Comparison of ENCODE assay signal across 10 cellular contexts in genomic region chr10:125881192-125881591, GRCh38. TPM values are rescaled to one million over a fixed set of nuclear protein-coding genes. Genes with fewer than 3 reads are reported as not detected.
DNase-seq lines count a peak whose midpoint lies in the region; ATAC-seq and TF ChIP-seq lines count a peak whose summit lies in the region.
"Had no signal": no experiment of that assay in that cellular context is flagged by ENCODE, and none has a peak within 500 bp of the region (broad histone marks: within the 10 kb centered on the region; RNA-seq: fewer than 3 reads in every experiment).

Gene DHX32 (minus strand): TSS chr10:125881292. CDS start chr10:125880824, 468 bp downstream.

- H3K36me3 ChIP-seq in CD4-positive, CD25-positive, alpha-beta regulatory T cell (ENCODE audit: control insufficient read depth, insufficient read depth, low read length): peaks cover 3% of the 10 kb centered on the region
- H3K36me3 ChIP-seq in WERI-Rb-1: peaks cover 7% of the 10 kb centered on the region; the same call in 1 of the 2 replicates
- H3K36me3 ChIP-seq in neural cell (ENCODE audit: insufficient read depth, low read length): no peaks in the 10 kb centered on the region

- H3K27me3 ChIP-seq in CD4-positive, CD25-positive, alpha-beta regulatory T cell (ENCODE audit: control insufficient read depth, insufficient read depth, low read length): no peaks in the 10 kb centered on the region
- H3K27me3 ChIP-seq in WERI-Rb-1 (ENCODE audit: insufficient read depth, low read depth, severe bottlenecking): no peaks in the 10 kb centered on the region
- H3K27me3 ChIP-seq in neural cell (ENCODE audit: insufficient read depth, low read depth, low read length): no peaks in the 10 kb centered on the region

- no peak for DNase-seq in CD4-positive, CD25-positive, alpha-beta regulatory T cell
- DNase-seq in WERI-Rb-1: peak; percentile 58
- no peak for DNase-seq in Right ventricle myocardium inferior (ENCODE audit: missing footprints)
- no peak for DNase-seq in NCI-H146 treated with DMSO at 0.1 percent for 48 hours (lab: John Stamatoyannopoulos, UW; ENCODE audit: unreplicated experiment)
- no peak for DNase-seq in NCI-H2227 treated with DMSO at 0.1 percent for 48 hours (lab: John Stamatoyannopoulos, UW)
- DNase-seq in NCI-H526 treated with DMSO at 0.1 percent for 48 hours (lab: John Stamatoyannopoulos, UW): no peak
- DNase-seq: erythroblast, MM.1S had no signal

- H3K9me3 Mint-ChIP-seq in CD4-positive, CD25-positive, alpha-beta regulatory T cell: peaks cover 0 to 8% (median 0%) of the 10 kb centered on the region in 7 donors

- no peaks in the 10 kb centered on the region for H3F3A ChIP-seq in neural cell (ENCODE audit: insufficient read depth, low read length, poor library complexity, severe bottlenecking)

- peaks cover 16% of the 10 kb centered on the region for H3K36me3 Mint-ChIP-seq in CD4-positive, CD25-positive, alpha-beta regulatory T cell

- H3K9ac ChIP-seq in neural cell (ENCODE audit: low read length): no peak within 1 kb of the TSS

- no peaks in the 10 kb centered on the region for H3K27me3 Mint-ChIP-seq in CD4-positive, CD25-positive, alpha-beta regulatory T cell

- no peak for ATAC-seq in CD4-positive, CD25-positive, alpha-beta regulatory T cell (ENCODE audit: low read depth in 2 of 2)
- peak; percentile 43 for ATAC-seq in Right ventricle myocardium inferior
- ATAC-seq in HG03521 (IDR thresholded peaks at IDR 0.05; ENCODE audit: unreplicated experiment): no peak

- intact Hi-C loops in Right ventricle myocardium inferior (cut with DNase I): no loop called here

- H4K20me1 ChIP-seq in neural cell (ENCODE audit: insufficient read depth): no peaks in the 10 kb centered on the region

- peaks cover 0 to 4% (median 0%) of the 10 kb centered on the region in 4 donors for H3K4me1 Mint-ChIP-seq in CD4-positive, CD25-positive, alpha-beta regulatory T cell

- no peak within 1 kb of the TSS for H3K4me3 Mint-ChIP-seq in CD4-positive, CD25-positive, alpha-beta regulatory T cell

- TF ChIP-seq EP300 in neural cell (conservative IDR thresholded peaks at IDR 0.05; ENCODE audit: poor library complexity, severe bottlenecking): no peak

- no peaks in the 10 kb centered on the region for H3K4me1 ChIP-seq in CD4-positive, CD25-positive, alpha-beta regulatory T cell (ENCODE audit: control insufficient read depth, insufficient read depth, low read length, poor library complexity, severe bottlenecking)

- H3K4me2 ChIP-seq in neural cell (ENCODE audit: low read length): no peak within 1 kb of the TSS

- no peak within 1 kb of the TSS for H3K27ac Mint-ChIP-seq in CD4-positive, CD25-positive, alpha-beta regulatory T cell

- TF ChIP-seq RAD21 in neural cell (conservative IDR thresholded peaks at IDR 0.05): no peak

- H3K79me2 ChIP-seq in neural cell (replicated peaks; ENCODE audit: insufficient read depth, low read length): peaks cover 13% of the 10 kb centered on the region

- peak within 1 kb of the TSS; percentile 1 for H2AFZ ChIP-seq in neural cell (ENCODE audit: low read depth, low read length)

- H3K9me3 ChIP-seq in CD4-positive, CD25-positive, alpha-beta regulatory T cell (ENCODE audit: control insufficient read depth in 2 of 2, low read length in 2 of 2): peaks cover 3 to 12% of the 10 kb centered on the region in 2 experiments
- no peaks in the 10 kb centered on the region for H3K9me3 ChIP-seq in WERI-Rb-1 (ENCODE audit: severe bottlenecking)
- no peaks in the 10 kb centered on the region for H3K9me3 ChIP-seq in neural cell (ENCODE audit: low read length)

- H3K27ac ChIP-seq in CD4-positive, CD25-positive, alpha-beta regulatory T cell (ENCODE audit: insufficient read depth, low read length, poor library complexity, severe bottlenecking): no peak within 1 kb of the TSS
- H3K27ac ChIP-seq in WERI-Rb-1: peak within 1 kb of the TSS; percentile 27
- no peak within 1 kb of the TSS for H3K27ac ChIP-seq in neural cell (ENCODE audit: low read length)

- no peaks in the 10 kb centered on the region for H3K9me2 ChIP-seq in neural cell (ENCODE audit: insufficient read depth, low read length)

- TF ChIP-seq CTCF in WERI-Rb-1 (IDR thresholded peaks at IDR 0.05; ENCODE audit: low read depth, low read length): no peak
- TF ChIP-seq CTCF in neural cell (IDR thresholded peaks at IDR 0.05; ENCODE audit: poor library complexity, severe bottlenecking): no peak

- no peak within 1 kb of the TSS for H3K4me3 ChIP-seq in CD4-positive, CD25-positive, alpha-beta regulatory T cell (ENCODE audit: low read depth, low read length)
- no peak within 1 kb of the TSS for H3K4me3 ChIP-seq in WERI-Rb-1 (ENCODE audit: low read depth, low read length)
- peak within 1 kb of the TSS; percentile 21 for H3K4me3 ChIP-seq in neural cell (ENCODE audit: low read length)

TF ChIP-seq in neural cell, 6 proteins besides CTCF, POLR2A, EP300 and RAD21:
- no peak for TF ChIP-seq TAF1 (IDR thresholded peaks at IDR 0.05; ENCODE audit: low read depth)

RNA-seq across cellular contexts. Expression of gene DHX32, which starts in this region (rescaled TPM):
- total RNA-seq in CD4-positive, CD25-positive, alpha-beta regulatory T cell: 1.8 TPM
- 10 to 100 TPM in 3 of 4 donors, 1 to 10 TPM in 1; 8.3 to 13.5 (median 10.9) TPM for polyA plus RNA-seq in CD4-positive, CD25-positive, alpha-beta regulatory T cell
- total RNA-seq in Right ventricle myocardium inferior: 42.3 TPM
- 17.8 and 25.2 TPM in 2 replicates for polyA plus RNA-seq in neural cell
- polyA minus RNA-seq in neural cell: 18.3 and 19.3 TPM in 2 replicates

Comparison
In these comparisons a context has a peak if more than half of its experiments do, and no peak if none do; other contexts are left out.
1. RNA of gene DHX32 (total RNA-seq): 42.3 TPM in Right ventricle myocardium inferior (single experiment); 1.8 TPM in CD4-positive, CD25-positive, alpha-beta regulatory T cell (single experiment); every median in the first group is over 10 times any median in the second.